Comparison of ENCODE assay signal across 9 cellular contexts in the genomic region with DNA sequence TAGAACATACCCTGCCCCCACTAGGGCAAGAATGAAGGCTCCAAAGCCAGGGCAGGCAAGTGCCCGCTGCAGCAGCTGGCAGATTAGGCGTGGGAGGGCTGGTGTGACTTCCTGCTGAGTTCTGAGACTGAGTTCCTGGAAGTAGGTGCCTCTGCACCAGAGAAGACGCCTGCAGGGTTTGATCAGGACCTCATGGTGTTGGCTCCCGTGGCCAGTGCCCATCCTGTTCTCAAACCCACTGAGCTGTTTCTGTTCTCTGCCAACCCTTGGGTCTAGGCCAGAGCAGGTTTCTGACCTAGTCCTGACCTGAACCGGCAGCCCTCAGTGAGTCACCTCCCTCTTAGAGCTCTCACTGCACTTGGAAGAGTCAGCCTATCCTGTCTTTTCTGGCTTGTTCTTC.
DNase-seq lines count a peak whose midpoint lies in the region; ATAC-seq lines count a peak whose summit lies in the region.
"Had no signal": no experiment of that assay in that cellular context is flagged by ENCODE, and none has a peak within 500 bp of the region (broad histone marks: within the 10 kb centered on the region; RNA-seq: fewer than 3 reads in every experiment).

No MANE protein-coding gene starts in this region.

- ATAC-seq in HG02642 (IDR thresholded peaks at IDR 0.05; ENCODE audit: poor library complexity, unreplicated experiment) (no peak), GM19397 (IDR thresholded peaks at IDR 0.05; ENCODE audit: unreplicated experiment) (no peak)
- ATAC-seq: right cardiac atrium had no signal

- DNase-seq in DMS 273 treated with DMSO at 0.1 percent for 48 hours (lab: John Stamatoyannopoulos, UW) (peak; percentile 20), RKO (ENCODE audit: low spot score) (peak; percentile 1), renal cortical epithelial cell (ENCODE audit: low read depth) (peak; percentile 81), putamen (ENCODE audit: low spot score) (no peak), retina (no peak)
- DNase-seq in activated naive CD4-positive, alpha-beta T cell treated with Interleukin-2 at 50 U/mL for 16 hours = peak; percentile 26
- DNase-seq: right cardiac atrium had no signal

Comparison
In these comparisons a context has a peak if more than half of its experiments do, and no peak if none do; other contexts are left out.
1. DNase-seq: peak in DMS 273 treated with DMSO at 0.1 percent for 48 hours (single experiment), RKO (single experiment), activated naive CD4-positive, alpha-beta T cell treated with Interleukin-2 at 50 U/mL for 16 hours (single experiment) and renal cortical epithelial cell (single experiment); none in putamen (single experiment) and retina (single experiment).